ENCODE assay signal across 17 cellular contexts in genomic region chr3:87696276-87697013, GRCh38.
A peak's percentile ranks its signal among the peaks of the same experiment; 100 is the strongest.
DNase-seq lines count a peak whose midpoint lies in the region; ATAC-seq, FAIRE-seq and TF ChIP-seq lines count a peak whose summit lies in the region.
"Had no signal": no experiment of that assay in that cellular context is flagged by ENCODE, and none has a peak within 500 bp of the region (broad histone marks: within the 10 kb centered on the region; RNA-seq: fewer than 3 reads in every experiment).

No MANE protein-coding gene starts in this region.

- H3K4me3 ChIP-seq in HepG2 (replicated peaks in 1 of 3; ENCODE audit: insufficient read depth in 1 of 3, low read depth in 2 of 3, low read length in 3 of 3) (no peak overlapping the region), right lobe of liver (no peak overlapping the region), Panc1 (ENCODE audit: low read depth in 2 of 2, low read length in 2 of 2) (no peak overlapping the region)
- H3K4me3 ChIP-seq: SJCRH30 had no signal

- H3K36me3 ChIP-seq in HepG2 (replicated peaks in 1 of 2; ENCODE audit: control insufficient read depth in 1 of 2, insufficient read depth in 2 of 2, low read length in 2 of 2) (no peaks in the 10 kb centered on the region), right lobe of liver (no peaks in the 10 kb centered on the region), Panc1 (ENCODE audit: control insufficient read depth, insufficient read depth, low read length) (no peaks in the 10 kb centered on the region)
- H3K36me3 ChIP-seq: SJCRH30 had no signal

- TF ChIP-seq RAD21 in HepG2 (CRISPR knock-in tag; IDR thresholded peaks at IDR 0.05) = no peak

- intact Hi-C loops in HepG2 (cut with micrococcal nuclease; ENCODE audit: unreplicated experiment) (no loop called here), right lobe of liver (cut with DNase I) (no loop called here), Panc1 (cut with micrococcal nuclease; ENCODE audit: unreplicated experiment) (no loop called here)

- in situ Hi-C loops in HepG2 (cut with HindIII; ENCODE audit: extremely low pct_ligation_motif_present, low pct_unique_long_range_greater_than_20kb) = no loop called here
- in situ Hi-C loops in Panc1 (cut with HindIII; ENCODE audit: low pct_unique_long_range_greater_than_20kb, low sequenced_read_pairs) = no loop called here

- no peaks in the 10 kb centered on the region for H3K79me2 ChIP-seq in HepG2 (ENCODE audit: insufficient read depth, low read length)

- no TSS peak for BruUV-seq in HepG2 (replicated peaks; lab: Mats Ljungman, UMichigan)
- BruUV-seq in Panc1 (replicated peaks; lab: Mats Ljungman, UMichigan) = no TSS peak

- 10% methylated on average over 6 of the region's 6 CpGs for WGBS in HepG2 (ENCODE audit: low lambda C conversion rate)
- 56% methylated on average over 3 of the region's 6 CpGs for WGBS in right lobe of liver (ENCODE audit: insufficient coverage, low coverage, low lambda C conversion rate, missing lambda C conversion rate)

- no peak overlapping the region for H2AFZ ChIP-seq in HepG2 (ENCODE audit: low read length)

- no peak overlapping the region for H3K9ac ChIP-seq in HepG2 (ENCODE audit: insufficient read depth, low read depth, low read length)

- DNase-seq in HepG2 (ENCODE audit: low spot score) (peak; percentile 2), right lobe of liver (no peak), Panc1 (ENCODE audit: low read depth, low spot score) (no peak), left kidney (ENCODE audit: low read depth, low spot score) (peak; percentile 4), NCI-H524 (lab: John Stamatoyannopoulos, UW) (no peak)
- no peak for DNase-seq in activated CD4-positive, CD25-positive, alpha-beta regulatory T cell treated with anti-CD3 and anti-CD28 coated beads, Interleukin-2, amount 50 U/mL, for 72 hours
- DNase-seq: ACHN; CD4-positive, alpha-beta T cell; EL; H7; NCI-H1436 treated with DMSO at 0.1 percent for 48 hours; NCI-H2081; NCI-H2227 treated with DMSO at 0.1 percent for 48 hours; NCI-H774 had no signal

- no peaks in the 10 kb centered on the region for H3K27me3 ChIP-seq in HepG2 (ENCODE audit: control insufficient read depth in 1 of 2, insufficient read depth in 2 of 2, low read length in 2 of 2)
- H3K27me3 ChIP-seq in right lobe of liver = no peaks in the 10 kb centered on the region
- H3K27me3 ChIP-seq in Panc1 (ENCODE audit: control insufficient read depth, insufficient read depth, low read length) = no peaks in the 10 kb centered on the region
- H3K27me3 ChIP-seq: SJCRH30 had no signal

- POLR2A ChIA-PET in HepG2 (lab: Yijun Ruan, JAX) = no interaction called here
- POLR2A ChIA-PET in Panc1 (lab: Charles Lee) = no interaction called here

- H3K27ac ChIP-seq in HepG2 (ENCODE audit: extremely low read length, insufficient read depth, low read length) (no peak overlapping the region), right lobe of liver (no peak overlapping the region), Panc1 (ENCODE audit: low read length) (peak overlapping the region; percentile 34; the same call in 1 of the 2 replicates)
- H3K27ac ChIP-seq: SJCRH30 had no signal

- H3K4me1 ChIP-seq in HepG2 (ENCODE audit: insufficient read depth, low read length) = no peaks in the 10 kb centered on the region
- H3K4me1 ChIP-seq in right lobe of liver = no peaks in the 10 kb centered on the region
- no peaks in the 10 kb centered on the region; the same call in 1 of the 2 replicates for H3K4me1 ChIP-seq in Panc1 (ENCODE audit: control insufficient read depth, insufficient read depth, low read length)
- H3K4me1 ChIP-seq: SJCRH30 had no signal

- CTCF ChIA-PET in HepG2 (lab: Yijun Ruan, JAX; ENCODE audit: low intra/inter-chr PET ratio, low total read pairs) (no interaction called here), Panc1 (lab: Charles Lee) (no interaction called here)

- TF ChIP-seq POLR2A in HepG2 (IDR thresholded peaks at IDR 0.05; ENCODE audit: insufficient read depth in 1 of 2, low read depth in 2 of 2, low read length in 2 of 2) = no peak
- TF ChIP-seq POLR2A in right lobe of liver (IDR thresholded peaks at IDR 0.05) = no peak

- no peak for TF ChIP-seq EP300 in HepG2 (IDR thresholded peaks at IDR 0.05; ENCODE audit: low read depth in 2 of 2, low read length in 2 of 2)
- TF ChIP-seq EP300 in HepG2 (CRISPR knock-in tag; IDR thresholded peaks at IDR 0.05; ENCODE audit: borderline replicate concordance) = no peak

- H4K20me1 ChIP-seq in HepG2 (ENCODE audit: insufficient read depth, low read length) = no peaks in the 10 kb centered on the region

- TF ChIP-seq CTCF in HepG2 (CRISPR knock-in tag; IDR thresholded peaks at IDR 0.05) = no peak
- TF ChIP-seq CTCF in right lobe of liver (IDR thresholded peaks at IDR 0.05) = no peak
- no peak for TF ChIP-seq CTCF in Panc1 (IDR thresholded peaks at IDR 0.05)

- ATAC-seq in HepG2 = peak; percentile 39; the same call in 1 of the 3 replicates
- ATAC-seq in right lobe of liver = no peak
- no peak for ATAC-seq in Panc1
- ATAC-seq in HG03439 (IDR thresholded peaks at IDR 0.05; ENCODE audit: unreplicated experiment) = no peak

- no peak overlapping the region for H3K4me2 ChIP-seq in HepG2 (ENCODE audit: low read depth, low read length)

- H3K9me3 ChIP-seq in HepG2 (ENCODE audit: low read length) = no peaks in the 10 kb centered on the region
- no peaks in the 10 kb centered on the region for H3K9me3 ChIP-seq in right lobe of liver
- no peaks in the 10 kb centered on the region for H3K9me3 ChIP-seq in Panc1 (ENCODE audit: control insufficient read depth, insufficient read depth, low read depth, low read length)
- H3K9me3 ChIP-seq: SJCRH30 had no signal

- no peak for FAIRE-seq in HepG2 (lab: Jason Lieb, UNC)
- FAIRE-seq: D721Med had no signal

TF ChIP-seq in HepG2, 621 proteins besides CTCF, POLR2A, EP300 and RAD21:
- peak; percentile 82 for TF ChIP-seq NFE2L2 (IDR thresholded peaks at IDR 0.05; ENCODE audit: low read length)
- peak; percentile 20; the same call in 1 of the 2 replicates for TF ChIP-seq BCL6 (CRISPR knock-in tag; IDR thresholded peaks at IDR 0.05)
- 0 out of 4 replicates have a peak, but pooled peaks of 1 of the 2 experiments have one; percentile 22 for TF ChIP-seq NR2F1 (CRISPR knock-in tag; IDR thresholded peaks at IDR 0.05)
- no peak for TF ChIP-seq CENPX (CRISPR knock-in tag; IDR thresholded peaks at IDR 0.05)
- no peak for TF ChIP-seq SRY (CRISPR knock-in tag; IDR thresholded peaks at IDR 0.05)
- no peak for TF ChIP-seq TEAD2 (CRISPR knock-in tag; IDR thresholded peaks at IDR 0.05)
- peak; percentile 44 for TF ChIP-seq SKI (IDR thresholded peaks at IDR 0.05; ENCODE audit: partially characterized antibody)
- no peak for TF ChIP-seq ZNF20 (CRISPR knock-in tag; IDR thresholded peaks at IDR 0.05)
- 0 out of 2 replicates have a peak, but pooled peaks have one; percentile 5 for TF ChIP-seq FOXA3 (CRISPR knock-in tag; IDR thresholded peaks at IDR 0.05)
- no peak for TF ChIP-seq ZNF546 (CRISPR knock-in tag; conservative IDR thresholded peaks at IDR 0.05)
- TF ChIP-seq RARA (CRISPR knock-in tag; IDR thresholded peaks at IDR 0.05) = peak; percentile 76
- TF ChIP-seq GABPB1 (CRISPR knock-in tag; IDR thresholded peaks at IDR 0.05) = peak; percentile 22; the same call in 1 of the 2 replicates

Comparison
In these comparisons a context has a peak if more than half of its experiments do, and no peak if none do; other contexts are left out.
1. DNase-seq: peak in HepG2 (single experiment) and left kidney (single experiment); none in right lobe of liver (0 of 3), Panc1 (single experiment), NCI-H524 (0 of 2) and activated CD4-positive, CD25-positive, alpha-beta regulatory T cell treated with anti-CD3 and anti-CD28 coated beads, Interleukin-2, amount 50 U/mL, for 72 hours (single experiment).